ENCODE assay signal across 28 cellular contexts in the genomic region with DNA sequence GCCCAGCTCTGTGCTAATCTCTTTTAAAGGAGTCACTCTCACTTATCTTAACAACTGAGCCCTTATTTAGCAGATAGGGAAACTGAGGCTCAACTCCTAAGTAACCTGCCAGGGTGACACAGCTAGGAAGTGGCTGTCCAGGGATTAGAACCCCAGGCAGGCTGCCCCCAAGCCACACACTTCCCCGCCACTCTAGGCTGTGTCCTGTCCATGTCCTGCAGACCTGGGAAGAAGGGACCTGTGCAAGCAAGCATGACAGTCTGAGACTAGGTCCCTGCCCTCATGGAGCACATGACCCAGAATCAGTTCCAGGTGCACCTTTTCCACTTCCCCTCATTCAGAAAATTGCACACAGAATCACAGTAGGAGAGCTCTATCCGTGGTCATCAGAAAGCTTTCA. TPM values are rescaled to one million over a fixed set of nuclear protein-coding genes. Genes with fewer than 3 reads are reported as not detected.
A peak's percentile ranks its signal among the peaks of the same experiment; 100 is the strongest.
DNase-seq lines count a peak whose midpoint lies in the region; ATAC-seq and TF ChIP-seq lines count a peak whose summit lies in the region.
"Had no signal": no experiment of that assay in that cellular context is flagged by ENCODE, and none has a peak within 500 bp of the region (broad histone marks: within the 10 kb centered on the region; RNA-seq: fewer than 3 reads in every experiment).

No MANE protein-coding gene starts in this region.

- H3K4me3 ChIP-seq in BLaER1 treated with 17β-estradiol and CSF1 and Interleukin-3, amounts not matched to agents 10 nM and 100 nM, result no peak overlapping the region
- H3K4me3 ChIP-seq in OCI-LY3 (ENCODE audit: low read length), result no peak overlapping the region
- no peak overlapping the region for H3K4me3 ChIP-seq in endodermal cell (ENCODE audit: low read length)
- H3K4me3 ChIP-seq in osteoblast (ENCODE audit: insufficient read depth, low read length), result no peak overlapping the region
- H3K4me3 ChIP-seq: heart left ventricle, pancreas had no signal

- H3K4me3 Mint-ChIP-seq in endodermal cell, result no peak overlapping the region
- no peak overlapping the region for H3K4me3 Mint-ChIP-seq in activated CD8-positive, alpha-beta memory T cell treated with anti-CD3 and anti-CD28 coated beads, Interleukin-2, amount 10 ng/mL, durations not matched to agents 7 days and 5 days
- H3K4me3 Mint-ChIP-seq: activated CD4-positive, alpha-beta T cell treated with anti-CD3 and anti-CD28 coated beads, Interleukin-2, amount 10 ng/mL, durations not matched to agents 24 days and 14 days; activated naive CD8-positive, alpha-beta T cell treated with anti-CD3 and anti-CD28 coated beads for 36 hours; activated T-cell treated with anti-CD3 and anti-CD28 coated beads, Interleukin-2, amount 50 U/mL, for 4 hours; naive thymus-derived CD8-positive, alpha-beta T cell; stimulated activated naive B cell treated with anti-CD40 and anti-IgM and Interleukin-4, amounts not matched to agents 10 μg/mL and 1 μg/mL and 100 μg/mL, for 72 hours; T-cell; WTC11 had no signal

- H3K27ac ChIP-seq in BLaER1 treated with 17β-estradiol and CSF1 and Interleukin-3, amounts not matched to agents 10 nM and 100 nM, result no peak overlapping the region
- H3K27ac ChIP-seq in OCI-LY3 (ENCODE audit: low read length), result no peak overlapping the region
- H3K27ac ChIP-seq in endodermal cell (ENCODE audit: low read depth, low read length), result peak overlapping the region; percentile 92
- H3K27ac ChIP-seq in osteoblast (ENCODE audit: low read depth, low read length), result no peak overlapping the region

- peak overlapping the region in 8 of 11 experiments; percentile 85 to 98 (median 94); a peak in 14 of 22 replicates for H3K4me2 ChIP-seq in BLaER1 treated with 17β-estradiol and CSF1 and Interleukin-3, amounts not matched to agents 10 nM and 100 nM
- H3K4me2 ChIP-seq in OCI-LY3 (ENCODE audit: low read length), result peak overlapping the region; percentile 51
- no peak overlapping the region for H3K4me2 ChIP-seq in osteoblast (ENCODE audit: insufficient read depth, low read length)

- H4K20me1 ChIP-seq in BLaER1 treated with 17β-estradiol and CSF1 and Interleukin-3, amounts not matched to agents 10 nM and 100 nM, result peaks cover 0 to 28% (median 5%) of the 10 kb centered on the region in 11 experiments; a peak in 7 of 22 replicates
- H4K20me1 ChIP-seq in OCI-LY3 (ENCODE audit: insufficient read depth, low read length) (no peaks in the 10 kb centered on the region), osteoblast (ENCODE audit: insufficient read depth, low read length) (peaks cover 21% of the 10 kb centered on the region)

- WGBS in endodermal cell (ENCODE audit: insufficient coverage in 1 of 2, insufficient read length in 1 of 2), 2 experiments, result 93 to 96% methylated on average over 2 of the region's 2 CpGs

- CTCF ChIA-PET in activated CD8-positive, alpha-beta memory T cell treated with anti-CD3 and anti-CD28 coated beads, Interleukin-2, amount 10 ng/mL, durations not matched to agents 7 days and 5 days (lab: Charles Lee), result interaction anchor here (1.3 to 1.4 kb wide), 2 partner anchors 43 to 217 kb away, joined by 4 to 5 read pairs; no protein-coding TSS in a partner anchor

- no peak for ATAC-seq in activated CD8-positive, alpha-beta memory T cell treated with anti-CD3 and anti-CD28 coated beads, Interleukin-2, amount 10 ng/mL, durations not matched to agents 7 days and 5 days
- ATAC-seq: activated T-cell treated with anti-CD3 and anti-CD28 coated beads, Interleukin-2, amount 50 U/mL, for 4 hours; esophagus mucosa; heart left ventricle; naive thymus-derived CD8-positive, alpha-beta T cell; T-cell; WTC11 had no signal

- peaks cover 0 to 32% (median 0%) of the 10 kb centered on the region in 11 experiments; a peak in 4 of 22 replicates for H3K27me3 ChIP-seq in BLaER1 treated with 17β-estradiol and CSF1 and Interleukin-3, amounts not matched to agents 10 nM and 100 nM
- H3K27me3 ChIP-seq in OCI-LY3 (ENCODE audit: low read depth, low read length) (no peaks in the 10 kb centered on the region), endodermal cell (ENCODE audit: control insufficient read depth, insufficient read depth, low read length, poor library complexity, severe bottlenecking) (no peaks in the 10 kb centered on the region), osteoblast (ENCODE audit: insufficient read depth, low read length) (no peaks in the 10 kb centered on the region)
- H3K27me3 ChIP-seq: BE2C, heart left ventricle, pancreas had no signal

- H3K9me3 Mint-ChIP-seq in endodermal cell, result no peaks in the 10 kb centered on the region
- no peaks in the 10 kb centered on the region for H3K9me3 Mint-ChIP-seq in activated CD8-positive, alpha-beta memory T cell treated with anti-CD3 and anti-CD28 coated beads, Interleukin-2, amount 10 ng/mL, durations not matched to agents 7 days and 5 days (ENCODE audit: low read depth)
- H3K9me3 Mint-ChIP-seq: activated CD4-positive, alpha-beta T cell treated with anti-CD3 and anti-CD28 coated beads, Interleukin-2, amount 10 ng/mL, durations not matched to agents 24 days and 14 days; activated naive CD8-positive, alpha-beta T cell treated with anti-CD3 and anti-CD28 coated beads for 36 hours; activated T-cell treated with anti-CD3 and anti-CD28 coated beads, Interleukin-2, amount 50 U/mL, for 4 hours; naive thymus-derived CD8-positive, alpha-beta T cell; stimulated activated naive B cell treated with anti-CD40 and anti-IgM and Interleukin-4, amounts not matched to agents 10 μg/mL and 1 μg/mL and 100 μg/mL, for 72 hours; T-cell; WTC11 had no signal

- no peaks in the 10 kb centered on the region for H3K9me3 ChIP-seq in BLaER1 treated with 17β-estradiol and CSF1 and Interleukin-3, amounts not matched to agents 10 nM and 100 nM (replicated peaks in 1 of 11)
- H3K9me3 ChIP-seq in OCI-LY3 (ENCODE audit: insufficient read depth, low read length), result no peaks in the 10 kb centered on the region
- H3K9me3 ChIP-seq in endodermal cell (ENCODE audit: control insufficient read depth, low read length), result no peaks in the 10 kb centered on the region
- no peaks in the 10 kb centered on the region for H3K9me3 ChIP-seq in osteoblast (ENCODE audit: low read depth, low read length)
- H3K9me3 ChIP-seq: BE2C, heart left ventricle, pancreas had no signal

- no peak overlapping the region for H3K9ac ChIP-seq in BLaER1 treated with 17β-estradiol and CSF1 and Interleukin-3, amounts not matched to agents 10 nM and 100 nM
- H3K9ac ChIP-seq in OCI-LY3 (ENCODE audit: low read length) (no peak overlapping the region), endodermal cell (ENCODE audit: extremely low read depth, low read length, poor library complexity, severe bottlenecking) (no peak overlapping the region)

- no peaks in the 10 kb centered on the region for H3K27me3 Mint-ChIP-seq in endodermal cell (ENCODE audit: insufficient read depth)
- peaks cover 7% of the 10 kb centered on the region for H3K27me3 Mint-ChIP-seq in activated CD8-positive, alpha-beta memory T cell treated with anti-CD3 and anti-CD28 coated beads, Interleukin-2, amount 10 ng/mL, durations not matched to agents 7 days and 5 days

- no peak overlapping the region for H3K27ac Mint-ChIP-seq in endodermal cell
- H3K27ac Mint-ChIP-seq in activated CD8-positive, alpha-beta memory T cell treated with anti-CD3 and anti-CD28 coated beads, Interleukin-2, amount 10 ng/mL, durations not matched to agents 7 days and 5 days, result no peak overlapping the region
- H3K27ac Mint-ChIP-seq: activated CD4-positive, alpha-beta T cell treated with anti-CD3 and anti-CD28 coated beads, Interleukin-2, amount 10 ng/mL, durations not matched to agents 24 days and 14 days; activated naive CD8-positive, alpha-beta T cell treated with anti-CD3 and anti-CD28 coated beads for 36 hours; stimulated activated naive B cell treated with anti-CD40 and anti-IgM and Interleukin-4, amounts not matched to agents 10 μg/mL and 1 μg/mL and 100 μg/mL, for 72 hours; T-cell had no signal

- no peaks in the 10 kb centered on the region for H3K79me2 ChIP-seq in OCI-LY3 (ENCODE audit: low read length)
- H3K79me2 ChIP-seq in osteoblast (ENCODE audit: insufficient read depth, low read length), result no peaks in the 10 kb centered on the region

- H2AFZ ChIP-seq in OCI-LY3 (ENCODE audit: low read depth, low read length), result no peak overlapping the region
- H2AFZ ChIP-seq in osteoblast (ENCODE audit: low read length), result no peak overlapping the region

- DNase-seq in endodermal cell (no peak), osteoblast (ENCODE audit: insufficient read length, low spot score, missing footprints) (peak; percentile 26), NAMALWA (ENCODE audit: low spot score) (no peak), LoVo (ENCODE audit: low spot score) (no peak)
- DNase-seq in activated CD8-positive, alpha-beta memory T cell treated with anti-CD3 and anti-CD28 coated beads, Interleukin-2, amount 10 ng/mL, durations not matched to agents 7 days and 5 days, result no peak
- DNase-seq: ACHN; activated CD4-positive, alpha-beta T cell treated with anti-CD3 and anti-CD28 coated beads, Interleukin-2, amount 10 ng/mL, durations not matched to agents 24 days and 14 days; activated gamma-delta T cell; activated naive CD8-positive, alpha-beta T cell treated with anti-CD3 and anti-CD28 coated beads for 36 hours; activated T-cell treated with anti-CD3 and anti-CD28 coated beads, Interleukin-2, amount 50 U/mL, for 4 hours; BE2C; DMS153; foreskin fibroblast; HCEC 1CT; Karpas-422; MV-4-11; NCI-H146; NCI-H748 treated with DMSO at 0.1 percent for 48 hours; retina; stimulated activated naive B cell treated with anti-CD40 and anti-IgM and Interleukin-4, amounts not matched to agents 10 μg/mL and 1 μg/mL and 100 μg/mL, for 72 hours; T-cell had no signal

- no peaks in the 10 kb centered on the region for H3K36me3 Mint-ChIP-seq in endodermal cell (ENCODE audit: low read depth)
- H3K36me3 Mint-ChIP-seq in activated CD8-positive, alpha-beta memory T cell treated with anti-CD3 and anti-CD28 coated beads, Interleukin-2, amount 10 ng/mL, durations not matched to agents 7 days and 5 days, result no peaks in the 10 kb centered on the region
- H3K36me3 Mint-ChIP-seq: activated naive CD8-positive, alpha-beta T cell treated with anti-CD3 and anti-CD28 coated beads for 36 hours; naive thymus-derived CD8-positive, alpha-beta T cell; T-cell; WTC11 had no signal

- no peaks in the 10 kb centered on the region for H3K36me3 ChIP-seq in BLaER1 treated with 17β-estradiol and CSF1 and Interleukin-3, amounts not matched to agents 10 nM and 100 nM
- no peaks in the 10 kb centered on the region for H3K36me3 ChIP-seq in OCI-LY3 (replicated peaks; ENCODE audit: low read depth, low read length)
- no peaks in the 10 kb centered on the region for H3K36me3 ChIP-seq in endodermal cell (ENCODE audit: control insufficient read depth, insufficient read depth, low read length)
- H3K36me3 ChIP-seq in osteoblast (ENCODE audit: insufficient read depth, low read length), result peaks cover 3% of the 10 kb centered on the region
- H3K36me3 ChIP-seq: BE2C, pancreas had no signal

- H3K4me1 ChIP-seq in BLaER1 treated with 17β-estradiol and CSF1 and Interleukin-3, amounts not matched to agents 10 nM and 100 nM, result peaks cover 50 to 95% (median 90%) of the 10 kb centered on the region in 10 experiments
- H3K4me1 ChIP-seq in OCI-LY3 (ENCODE audit: low read length) (peaks cover 67% of the 10 kb centered on the region), endodermal cell (ENCODE audit: control insufficient read depth, insufficient read depth, low read length) (peaks cover 45% of the 10 kb centered on the region), osteoblast (ENCODE audit: insufficient read depth, low read length) (no peaks in the 10 kb centered on the region)
- H3K4me1 ChIP-seq: pancreas had no signal

- TF ChIP-seq CTCF in OCI-LY3 (IDR thresholded peaks at IDR 0.05; ENCODE audit: low read depth, low read length), result no peak
- no peak for TF ChIP-seq CTCF in endodermal cell (conservative IDR thresholded peaks at IDR 0.05)
- no peak for TF ChIP-seq CTCF in osteoblast (IDR thresholded peaks at IDR 0.05; ENCODE audit: extremely low read depth, low read depth, low read length)

- H3K4me1 Mint-ChIP-seq in endodermal cell, result peaks cover 69% of the 10 kb centered on the region
- no peaks in the 10 kb centered on the region for H3K4me1 Mint-ChIP-seq in activated CD8-positive, alpha-beta memory T cell treated with anti-CD3 and anti-CD28 coated beads, Interleukin-2, amount 10 ng/mL, durations not matched to agents 7 days and 5 days
- H3K4me1 Mint-ChIP-seq: activated CD4-positive, alpha-beta T cell treated with anti-CD3 and anti-CD28 coated beads, Interleukin-2, amount 10 ng/mL, durations not matched to agents 24 days and 14 days; activated naive CD8-positive, alpha-beta T cell treated with anti-CD3 and anti-CD28 coated beads for 36 hours had no signal

RNA-seq across cellular contexts. Expression of gene KIAA1614, which starts 12.2 kb away (rescaled TPM):
- 1 to 10 TPM; 3.3 to 5.8 TPM for total RNA-seq in endodermal cell
- polyA plus RNA-seq in endodermal cell (2013, experiment 1 of 2), result 1.2 TPM
- 1.3 TPM for polyA plus RNA-seq in endodermal cell (2013, experiment 2 of 2)
- total RNA-seq in osteoblast, result 11.8 and 12.7 TPM in 2 replicates
- total RNA-seq in activated CD8-positive, alpha-beta memory T cell treated with anti-CD3 and anti-CD28 coated beads, Interleukin-2, amount 10 ng/mL, durations not matched to agents 7 days and 5 days, result under 1 TPM; 0.07 to 0.12 TPM
